In genomic region chr5:3023678-3024077, GRCh38 we compare ENCODE assay signal across 15 cellular contexts.
DNase-seq lines count a peak whose midpoint lies in the region; TF ChIP-seq lines count a peak whose summit lies in the region.
"Had no signal": no experiment of that assay in that cellular context is flagged by ENCODE, and none has a peak within 500 bp of the region (broad histone marks: within the 10 kb centered on the region; RNA-seq: fewer than 3 reads in every experiment).

No MANE protein-coding gene starts in this region.

- no peak overlapping the region for H2AFZ ChIP-seq in neuronal stem cell (ENCODE audit: low read length)
- H2AFZ ChIP-seq: GM23248 had no signal

- H3K4me1 ChIP-seq in neuronal stem cell (ENCODE audit: control insufficient read depth in 2 of 2, insufficient read depth in 1 of 2, low read depth in 1 of 2, low read length in 2 of 2) (no peaks in the 10 kb centered on the region), sigmoid colon (no peaks in the 10 kb centered on the region)

- H3K27me3 ChIP-seq in neuronal stem cell (ENCODE audit: control insufficient read depth in 3 of 3, insufficient read depth in 3 of 3, low read depth in 1 of 3, low read length in 3 of 3) (no peaks in the 10 kb centered on the region), sigmoid colon (no peaks in the 10 kb centered on the region)

- H2BK15ac ChIP-seq in neuronal stem cell (ENCODE audit: low read length): no peak overlapping the region

- H3K4me3 ChIP-seq in neuronal stem cell (ENCODE audit: low read length in 2 of 2) (no peak overlapping the region), sigmoid colon (no peak overlapping the region)
- H3K4me3 ChIP-seq: GM23248 had no signal

- no peak overlapping the region for H3K18ac ChIP-seq in neuronal stem cell (ENCODE audit: low read length)

- WGBS in neuronal stem cell (ENCODE audit: extremely low coverage in 2 of 2, insufficient read length in 2 of 2, insufficient replicate concordance in 1 of 2), 2 donors: no CpG with 5 or more reads among the region's 12 CpGs
- 86 to 90% methylated on average over 12 of the region's 12 CpGs for WGBS in sigmoid colon, 2 donors

- intact Hi-C loops in sigmoid colon (cut with DNase I): no loop called here

- H4K91ac ChIP-seq in neuronal stem cell (ENCODE audit: low read depth, low read length, poor library complexity): no peak overlapping the region

- H2BK120ac ChIP-seq in neuronal stem cell (ENCODE audit: low read depth, low read length): peak overlapping the region; percentile 17

- no peak overlapping the region for H3K23ac ChIP-seq in neuronal stem cell (ENCODE audit: low read depth, low read length, poor library complexity)

- no peak for TF ChIP-seq EP300 in sigmoid colon (IDR thresholded peaks at IDR 0.05)

- no peak overlapping the region for H2AK5ac ChIP-seq in neuronal stem cell (ENCODE audit: low read depth, low read length)

- H3K9ac ChIP-seq in neuronal stem cell (ENCODE audit: low read depth, low read length, poor library complexity): no peak overlapping the region
- H3K9ac ChIP-seq: GM23248 had no signal

- no peak overlapping the region for H2BK5ac ChIP-seq in neuronal stem cell (ENCODE audit: low read length)

- TF ChIP-seq CTCF in sigmoid colon (IDR thresholded peaks at IDR 0.05): no peak

- no peak for TF ChIP-seq POLR2A in sigmoid colon (IDR thresholded peaks at IDR 0.05)

- H4K8ac ChIP-seq in neuronal stem cell (ENCODE audit: low read depth, low read length): no peak overlapping the region

- no peaks in the 10 kb centered on the region for H3K79me1 ChIP-seq in neuronal stem cell (ENCODE audit: low read depth, low read length)

- no peaks in the 10 kb centered on the region for H3K36me3 ChIP-seq in neuronal stem cell (replicated peaks in 1 of 2; ENCODE audit: control insufficient read depth in 2 of 2, insufficient read depth in 2 of 2, low read length in 2 of 2)
- no peaks in the 10 kb centered on the region for H3K36me3 ChIP-seq in sigmoid colon

- H3K4ac ChIP-seq in neuronal stem cell (ENCODE audit: low read length): no peak overlapping the region

- no peak overlapping the region for H2BK12ac ChIP-seq in neuronal stem cell (ENCODE audit: low read length)

- H3K27ac ChIP-seq in neuronal stem cell (replicated peaks; ENCODE audit: low read length) (no peak overlapping the region), sigmoid colon (no peak overlapping the region)
- H3K27ac ChIP-seq: GM23248 had no signal

- DNase-seq in ecto neural progenitor cell (ENCODE audit: low spot score): peak; percentile 18
- DNase-seq in left kidney (ENCODE audit: low read depth, low spot score): peak; percentile 70
- no peak for DNase-seq in neuronal stem cell (ENCODE audit: low spot score)
- DNase-seq in activated CD4-positive, alpha-beta T cell treated with anti-CD3 and anti-CD28 coated beads for 1 hour: no peak
- no peak for DNase-seq in sigmoid colon
- no peak for DNase-seq in kidney tubule cell (ENCODE audit: low spot score)
- DNase-seq: C1 segment of cervical spinal cord; Calu3; CD4-positive, alpha-beta memory T cell; COR-L47; DMS53; DMS79 treated with DMSO at 0.1 percent for 48 hours; GM23248; H7; HCEC 1CT had no signal

- H3K9me3 ChIP-seq in neuronal stem cell (replicated peaks in 1 of 2; ENCODE audit: control insufficient read depth in 2 of 2, insufficient read depth in 1 of 2, low read depth in 1 of 2, low read length in 2 of 2) (no peaks in the 10 kb centered on the region), sigmoid colon (no peaks in the 10 kb centered on the region)

- no peak overlapping the region for H3K4me2 ChIP-seq in neuronal stem cell (ENCODE audit: insufficient read depth, low read length, poor library complexity, severe bottlenecking)

- H3K14ac ChIP-seq in neuronal stem cell (ENCODE audit: low read length): no peak overlapping the region

Comparison
In these comparisons a context has a peak if more than half of its experiments do, and no peak if none do; other contexts are left out.
1. DNase-seq: peak in ecto neural progenitor cell (single experiment) and left kidney (single experiment); none in neuronal stem cell (single experiment), activated CD4-positive, alpha-beta T cell treated with anti-CD3 and anti-CD28 coated beads for 1 hour (single experiment), sigmoid colon (single experiment) and kidney tubule cell (single experiment).